21 cellular contexts compared by ENCODE assay signal in the genomic region with DNA sequence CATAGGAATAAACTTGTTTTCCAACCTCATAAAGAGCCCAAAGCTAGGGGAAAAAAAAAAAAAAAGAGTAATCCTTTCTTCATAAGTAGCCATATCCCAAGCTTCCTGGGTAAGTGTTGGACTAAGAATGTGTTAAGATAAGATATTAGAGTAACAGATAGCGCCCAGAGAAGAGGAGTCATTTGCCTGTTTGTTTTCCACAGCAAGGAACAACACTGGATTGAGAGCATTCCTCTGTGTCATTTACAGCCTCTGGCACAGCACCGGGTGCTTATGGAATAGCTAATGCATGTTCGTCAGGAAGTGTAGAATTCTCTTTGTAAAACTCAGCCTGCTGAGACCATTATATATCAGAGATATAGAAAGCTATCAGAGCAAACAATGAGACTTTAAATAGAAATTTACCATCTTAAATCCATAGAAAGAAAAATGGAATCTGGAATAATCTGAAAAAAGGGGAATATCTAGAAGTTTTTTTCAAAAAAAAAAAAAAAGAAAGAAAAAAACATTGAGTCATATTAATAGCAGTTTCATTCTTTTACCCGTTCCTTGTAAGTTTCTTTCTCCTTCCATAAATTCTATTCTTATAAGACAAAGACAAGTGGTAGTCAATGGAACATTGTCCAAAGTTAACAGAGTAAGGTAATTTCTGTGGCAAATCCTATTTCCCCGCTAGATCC. TPM values are rescaled to one million over a fixed set of nuclear protein-coding genes. Genes with fewer than 3 reads are reported as not detected.
DNase-seq lines count a peak whose midpoint lies in the region; ATAC-seq and TF ChIP-seq lines count a peak whose summit lies in the region.
"Had no signal": no experiment of that assay in that cellular context is flagged by ENCODE, and none has a peak within 500 bp of the region (broad histone marks: within the 10 kb centered on the region; RNA-seq: fewer than 3 reads in every experiment).

No MANE protein-coding gene starts in this region.

- H3K4me3 ChIP-seq in cardiac muscle cell (no peak overlapping the region), right cardiac atrium (ENCODE audit: low read length) (no peak overlapping the region), SK-N-MC (0 out of 2 replicates have a peak overlapping the region, but pooled peaks have one; percentile 8), mesendoderm (ENCODE audit: low read length) (no peak overlapping the region), MG63 (no peak overlapping the region)
- H3K4me3 ChIP-seq: SJSA1 had no signal

- intact Hi-C loops in right cardiac atrium (cut with DNase I): no loop called here

- no peak overlapping the region for H3K18ac ChIP-seq in mesendoderm (ENCODE audit: low read length)

- no peaks in the 10 kb centered on the region for H3K27me3 ChIP-seq in cardiac muscle cell
- no peaks in the 10 kb centered on the region for H3K27me3 ChIP-seq in right cardiac atrium (ENCODE audit: control insufficient read depth, insufficient read depth)
- no peaks in the 10 kb centered on the region for H3K27me3 ChIP-seq in mesendoderm (ENCODE audit: insufficient read depth, low read length, poor library complexity)
- peaks cover 19% of the 10 kb centered on the region for H3K27me3 ChIP-seq in MG63
- H3K27me3 ChIP-seq: SJSA1 had no signal

- H3K4ac ChIP-seq in mesendoderm (ENCODE audit: low read depth, low read length): no peak overlapping the region

- no peak overlapping the region for H3K27ac ChIP-seq in cardiac muscle cell
- H3K27ac ChIP-seq in right cardiac atrium (ENCODE audit: low read length): no peak overlapping the region
- no peak overlapping the region for H3K27ac ChIP-seq in SK-N-MC
- H3K27ac ChIP-seq in mesendoderm (ENCODE audit: low read depth, low read length): no peak overlapping the region
- H3K27ac ChIP-seq: SJSA1 had no signal

- no peaks in the 10 kb centered on the region for H3K36me3 Mint-ChIP-seq in type B pancreatic cell

- no peaks in the 10 kb centered on the region for H3K79me1 ChIP-seq in mesendoderm (ENCODE audit: low read length)

- peak overlapping the region; percentile 24 for H3K4me3 Mint-ChIP-seq in type B pancreatic cell
- H3K4me3 Mint-ChIP-seq: H9 had no signal

- no peak overlapping the region for H3K4me2 ChIP-seq in mesendoderm (ENCODE audit: low read length)

- 34% methylated on average over 5 of the region's 5 CpGs for WGBS in right cardiac atrium
- WGBS in mesendoderm (ENCODE audit: extremely low coverage, insufficient coverage, low lambda C conversion rate): no CpG with 5 or more reads among the region's 5 CpGs

- H3K9me3 ChIP-seq in cardiac muscle cell (ENCODE audit: low read depth) (no peaks in the 10 kb centered on the region), right cardiac atrium (ENCODE audit: control insufficient read depth, low read length) (no peaks in the 10 kb centered on the region), SK-N-MC (ENCODE audit: low read depth, low read length) (no peaks in the 10 kb centered on the region), MG63 (no peaks in the 10 kb centered on the region)
- H3K9me3 ChIP-seq: SJSA1 had no signal

- no peak overlapping the region for H3K9ac ChIP-seq in SK-N-MC (ENCODE audit: insufficient read length)
- H3K9ac ChIP-seq in mesendoderm (ENCODE audit: low read length): no peak overlapping the region

- H3K27ac Mint-ChIP-seq in type B pancreatic cell: no peak overlapping the region
- H3K27ac Mint-ChIP-seq: H9 had no signal

- no peak for TF ChIP-seq CTCF in cardiac muscle cell (IDR thresholded peaks at IDR 0.05; ENCODE audit: low read depth, low read length)
- no peak for TF ChIP-seq CTCF in type B pancreatic cell (conservative IDR thresholded peaks at IDR 0.05)

- no peaks in the 10 kb centered on the region for H3K9me3 Mint-ChIP-seq in type B pancreatic cell

- H3K56ac ChIP-seq in mesendoderm (ENCODE audit: low read length): no peak overlapping the region

- peaks cover 19% of the 10 kb centered on the region for H3K27me3 Mint-ChIP-seq in type B pancreatic cell

- no peaks in the 10 kb centered on the region for H3K4me1 Mint-ChIP-seq in type B pancreatic cell (ENCODE audit: unreplicated experiment)
- H3K4me1 Mint-ChIP-seq: H9 had no signal

- H2BK5ac ChIP-seq in mesendoderm (ENCODE audit: low read length): no peak overlapping the region

- H3K36me3 ChIP-seq in cardiac muscle cell (no peaks in the 10 kb centered on the region), SK-N-MC (ENCODE audit: insufficient read depth, low read length) (no peaks in the 10 kb centered on the region), mesendoderm (ENCODE audit: control insufficient read depth, insufficient read depth, low read length) (no peaks in the 10 kb centered on the region), MG63 (no peaks in the 10 kb centered on the region)
- H3K36me3 ChIP-seq: SJSA1 had no signal

- no peak overlapping the region for H3K23ac ChIP-seq in mesendoderm (ENCODE audit: low read length)

- ATAC-seq in right cardiac atrium (no peak), HG03520 (IDR thresholded peaks at IDR 0.05; ENCODE audit: unreplicated experiment) (no peak)

- no peak overlapping the region for H2BK15ac ChIP-seq in mesendoderm (replicated peaks; ENCODE audit: low read depth)

- DNase-seq in cardiac muscle cell (ENCODE audit: low read depth in 1 of 2, low spot score in 1 of 2) (peak; percentile 10 to 55), right cardiac atrium (no peak), SK-N-MC (ENCODE audit: low read depth, low spot score) (no peak), mesendoderm (peak; percentile 84), type B pancreatic cell (ENCODE audit: extremely low spot score, unreplicated experiment) (no peak), MG63 (no peak), erythroblast (lab: John Stamatoyannopoulos, UW) (no peak)
- DNase-seq: C1 segment of cervical spinal cord, DMS153, H9, IMR-90, Kasumi-1, MV-4-11, NCI-H1436 treated with DMSO at 0.1 percent for 48 hours, NCI-H2081 treated with DMSO at 0.1 percent for 48 hours, NCI-H446, NCI-H82, RPMI8226 had no signal

- TF ChIP-seq POLR2A in erythroblast (IDR thresholded peaks at IDR 0.05; ENCODE audit: low read length): no peak

- H4K5ac ChIP-seq in mesendoderm (ENCODE audit: low read length): no peak overlapping the region

- H3K79me2 ChIP-seq in mesendoderm (ENCODE audit: control insufficient read depth, insufficient read depth, low read length): no peaks in the 10 kb centered on the region

- H4K8ac ChIP-seq in mesendoderm (ENCODE audit: low read depth, low read length): no peak overlapping the region

- no peak overlapping the region for H2AK5ac ChIP-seq in mesendoderm (ENCODE audit: low read length)

- H3K4me1 ChIP-seq in cardiac muscle cell (ENCODE audit: low read depth) (peaks cover 33% of the 10 kb centered on the region), right cardiac atrium (ENCODE audit: control insufficient read depth, insufficient read depth, low read length) (no peaks in the 10 kb centered on the region), mesendoderm (ENCODE audit: control insufficient read depth, low read depth, low read length) (no peaks in the 10 kb centered on the region)
- H3K4me1 ChIP-seq: SJSA1 had no signal

- no peak overlapping the region for H2BK120ac ChIP-seq in mesendoderm (ENCODE audit: low read depth, low read length)

RNA-seq across cellular contexts. Expression of gene LRP2, which starts 37.6 kb away (rescaled TPM):
- total RNA-seq in cardiac muscle cell: 1.3 and 1.5 TPM in 2 replicates
- 1.2 and 1.7 TPM in 2 replicates for polyA plus RNA-seq in cardiac muscle cell
- total RNA-seq in right cardiac atrium: under 1 TPM; 0.24 to 0.66 (median 0.38) TPM
- polyA plus RNA-seq in right cardiac atrium: 0.16 TPM
- polyA plus RNA-seq in mesendoderm (2013, experiment 1 of 2): 2.0 TPM
- polyA plus RNA-seq in mesendoderm (2013, experiment 2 of 2): 2.0 TPM
- 12.7 and 22.7 TPM in 2 replicates for total RNA-seq in type B pancreatic cell (ENCODE audit: low replicate concordance)
- not detected in 2 replicates for total RNA-seq in MG63 (2014; rRNA removed; shearing (Covaris generic); ENCODE audit: low replicate concordance)
- total RNA-seq: G401, IMR-90 had no signal
- polyA plus RNA-seq: IMR-90 had no signal

Comparison
In these comparisons a context has a peak if more than half of its experiments do, and no peak if none do; other contexts are left out.
1. DNase-seq: peak in cardiac muscle cell (2 of 2) and mesendoderm (single experiment); none in right cardiac atrium (0 of 3), SK-N-MC (single experiment), type B pancreatic cell (single experiment), MG63 (single experiment) and erythroblast (0 of 2).